In the genomic region with DNA sequence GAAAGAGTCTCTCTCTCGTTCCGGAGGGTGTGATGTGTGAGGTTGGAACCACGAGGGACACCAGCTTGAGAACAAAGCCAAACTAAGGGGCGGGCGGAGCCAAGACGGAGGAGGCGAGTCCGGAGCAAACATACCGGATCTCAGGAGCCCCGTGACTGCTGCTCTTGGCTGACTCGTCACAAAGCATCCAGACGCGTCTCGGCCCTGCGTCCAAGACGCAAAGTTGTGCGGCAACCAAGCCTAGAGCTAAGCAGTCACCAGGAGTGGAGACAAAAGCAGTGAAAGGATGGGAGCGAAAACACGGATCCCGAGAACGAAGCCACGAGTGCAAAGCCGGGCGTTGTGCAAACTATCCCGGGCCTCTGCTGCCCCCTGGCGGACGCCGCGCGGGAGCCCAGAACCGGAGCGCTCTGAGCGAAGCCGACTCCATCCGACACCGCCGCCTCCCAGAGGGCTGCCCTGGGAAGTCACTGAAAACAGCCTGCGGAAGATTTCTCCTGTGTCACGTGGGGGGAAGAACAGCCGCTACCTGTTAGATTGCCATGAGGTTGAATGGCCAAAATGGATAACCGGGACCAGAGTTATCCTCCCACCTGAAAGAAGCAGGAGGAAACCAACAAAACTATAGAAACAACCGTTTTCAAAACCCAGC, we compare ENCODE assay signal across 1 cellular context.
TF ChIP-seq lines count a peak whose summit lies in the region.

No MANE protein-coding gene starts in this region.

TF ChIP-seq in HEK293, 187 proteins besides CTCF, POLR2A, EP300 and RAD21 (continued from another document and continues in another):
- TF ChIP-seq, protein P1, sequence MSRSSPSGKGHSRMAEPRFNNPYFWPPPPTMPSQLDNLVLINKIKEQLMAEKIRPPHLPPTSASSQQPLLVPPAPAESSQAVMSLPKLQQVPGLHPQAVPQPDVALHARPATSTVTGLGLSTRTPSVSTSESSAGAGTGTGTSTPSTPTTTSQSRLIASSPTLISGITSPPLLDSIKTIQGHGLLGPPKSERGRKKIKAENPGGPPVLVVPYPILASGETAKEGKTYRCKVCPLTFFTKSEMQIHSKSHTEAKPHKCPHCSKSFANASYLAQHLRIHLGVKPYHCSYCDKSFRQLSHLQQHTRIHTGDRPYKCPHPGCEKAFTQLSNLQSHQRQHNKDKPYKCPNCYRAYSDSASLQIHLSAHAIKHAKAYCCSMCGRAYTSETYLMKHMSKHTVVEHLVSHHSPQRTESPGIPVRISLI (tag by site-specific recombination; IDR thresholded peaks at IDR 0.05): no peak
- 0 out of 2 replicates have a peak, but pooled peaks have one; percentile 37 for TF ChIP-seq ZNF394 (tag by site-specific recombination; IDR thresholded peaks at IDR 0.05; ENCODE audit: borderline replicate concordance)
- TF ChIP-seq ZNF473 (tag by site-specific recombination; IDR thresholded peaks at IDR 0.05): no peak
- TF ChIP-seq ZFHX2 (tag by site-specific recombination; conservative IDR thresholded peaks at IDR 0.05): no peak
- TF ChIP-seq ZNF548 (tag by site-specific recombination; IDR thresholded peaks at IDR 0.05): no peak
- TF ChIP-seq YY2 (tag by site-specific recombination; IDR thresholded peaks at IDR 0.05): no peak
- TF ChIP-seq, protein P2, sequence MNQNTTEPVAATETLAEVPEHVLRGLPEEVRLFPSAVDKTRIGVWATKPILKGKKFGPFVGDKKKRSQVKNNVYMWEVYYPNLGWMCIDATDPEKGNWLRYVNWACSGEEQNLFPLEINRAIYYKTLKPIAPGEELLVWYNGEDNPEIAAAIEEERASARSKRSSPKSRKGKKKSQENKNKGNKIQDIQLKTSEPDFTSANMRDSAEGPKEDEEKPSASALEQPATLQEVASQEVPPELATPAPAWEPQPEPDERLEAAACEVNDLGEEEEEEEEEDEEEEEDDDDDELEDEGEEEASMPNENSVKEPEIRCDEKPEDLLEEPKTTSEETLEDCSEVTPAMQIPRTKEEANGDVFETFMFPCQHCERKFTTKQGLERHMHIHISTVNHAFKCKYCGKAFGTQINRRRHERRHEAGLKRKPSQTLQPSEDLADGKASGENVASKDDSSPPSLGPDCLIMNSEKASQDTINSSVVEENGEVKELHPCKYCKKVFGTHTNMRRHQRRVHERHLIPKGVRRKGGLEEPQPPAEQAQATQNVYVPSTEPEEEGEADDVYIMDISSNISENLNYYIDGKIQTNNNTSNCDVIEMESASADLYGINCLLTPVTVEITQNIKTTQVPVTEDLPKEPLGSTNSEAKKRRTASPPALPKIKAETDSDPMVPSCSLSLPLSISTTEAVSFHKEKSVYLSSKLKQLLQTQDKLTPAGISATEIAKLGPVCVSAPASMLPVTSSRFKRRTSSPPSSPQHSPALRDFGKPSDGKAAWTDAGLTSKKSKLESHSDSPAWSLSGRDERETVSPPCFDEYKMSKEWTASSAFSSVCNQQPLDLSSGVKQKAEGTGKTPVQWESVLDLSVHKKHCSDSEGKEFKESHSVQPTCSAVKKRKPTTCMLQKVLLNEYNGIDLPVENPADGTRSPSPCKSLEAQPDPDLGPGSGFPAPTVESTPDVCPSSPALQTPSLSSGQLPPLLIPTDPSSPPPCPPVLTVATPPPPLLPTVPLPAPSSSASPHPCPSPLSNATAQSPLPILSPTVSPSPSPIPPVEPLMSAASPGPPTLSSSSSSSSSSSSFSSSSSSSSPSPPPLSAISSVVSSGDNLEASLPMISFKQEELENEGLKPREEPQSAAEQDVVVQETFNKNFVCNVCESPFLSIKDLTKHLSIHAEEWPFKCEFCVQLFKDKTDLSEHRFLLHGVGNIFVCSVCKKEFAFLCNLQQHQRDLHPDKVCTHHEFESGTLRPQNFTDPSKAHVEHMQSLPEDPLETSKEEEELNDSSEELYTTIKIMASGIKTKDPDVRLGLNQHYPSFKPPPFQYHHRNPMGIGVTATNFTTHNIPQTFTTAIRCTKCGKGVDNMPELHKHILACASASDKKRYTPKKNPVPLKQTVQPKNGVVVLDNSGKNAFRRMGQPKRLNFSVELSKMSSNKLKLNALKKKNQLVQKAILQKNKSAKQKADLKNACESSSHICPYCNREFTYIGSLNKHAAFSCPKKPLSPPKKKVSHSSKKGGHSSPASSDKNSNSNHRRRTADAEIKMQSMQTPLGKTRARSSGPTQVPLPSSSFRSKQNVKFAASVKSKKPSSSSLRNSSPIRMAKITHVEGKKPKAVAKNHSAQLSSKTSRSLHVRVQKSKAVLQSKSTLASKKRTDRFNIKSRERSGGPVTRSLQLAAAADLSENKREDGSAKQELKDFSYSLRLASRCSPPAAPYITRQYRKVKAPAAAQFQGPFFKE (tag by site-specific recombination; IDR thresholded peaks at IDR 0.05; ENCODE audit: borderline replicate concordance): no peak
- TF ChIP-seq HOXC10 (CRISPR knock-in tag; IDR thresholded peaks at IDR 0.05): no peak
- no peak; the same call in 1 of the 2 replicates for TF ChIP-seq ZNF366 (tag by site-specific recombination; conservative IDR thresholded peaks at IDR 0.05)
- no peak for TF ChIP-seq ZNF701 (tag by site-specific recombination; IDR thresholded peaks at IDR 0.05)
- TF ChIP-seq, protein P3, sequence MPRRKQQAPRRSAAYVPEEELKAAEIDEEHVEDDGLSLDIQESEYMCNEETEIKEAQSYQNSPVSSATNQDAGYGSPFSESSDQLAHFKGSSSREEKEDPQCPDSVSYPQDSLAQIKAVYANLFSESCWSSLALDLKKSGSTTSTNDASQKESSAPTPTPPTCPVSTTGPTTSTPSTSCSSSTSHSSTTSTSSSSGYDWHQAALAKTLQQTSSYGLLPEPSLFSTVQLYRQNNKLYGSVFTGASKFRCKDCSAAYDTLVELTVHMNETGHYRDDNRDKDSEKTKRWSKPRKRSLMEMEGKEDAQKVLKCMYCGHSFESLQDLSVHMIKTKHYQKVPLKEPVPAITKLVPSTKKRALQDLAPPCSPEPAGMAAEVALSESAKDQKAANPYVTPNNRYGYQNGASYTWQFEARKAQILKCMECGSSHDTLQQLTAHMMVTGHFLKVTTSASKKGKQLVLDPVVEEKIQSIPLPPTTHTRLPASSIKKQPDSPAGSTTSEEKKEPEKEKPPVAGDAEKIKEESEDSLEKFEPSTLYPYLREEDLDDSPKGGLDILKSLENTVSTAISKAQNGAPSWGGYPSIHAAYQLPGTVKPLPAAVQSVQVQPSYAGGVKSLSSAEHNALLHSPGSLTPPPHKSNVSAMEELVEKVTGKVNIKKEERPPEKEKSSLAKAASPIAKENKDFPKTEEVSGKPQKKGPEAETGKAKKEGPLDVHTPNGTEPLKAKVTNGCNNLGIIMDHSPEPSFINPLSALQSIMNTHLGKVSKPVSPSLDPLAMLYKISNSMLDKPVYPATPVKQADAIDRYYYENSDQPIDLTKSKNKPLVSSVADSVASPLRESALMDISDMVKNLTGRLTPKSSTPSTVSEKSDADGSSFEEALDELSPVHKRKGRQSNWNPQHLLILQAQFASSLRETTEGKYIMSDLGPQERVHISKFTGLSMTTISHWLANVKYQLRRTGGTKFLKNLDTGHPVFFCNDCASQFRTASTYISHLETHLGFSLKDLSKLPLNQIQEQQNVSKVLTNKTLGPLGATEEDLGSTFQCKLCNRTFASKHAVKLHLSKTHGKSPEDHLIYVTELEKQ (tag by site-specific recombination; IDR thresholded peaks at IDR 0.05; ENCODE audit: borderline replicate concordance): no peak
- TF ChIP-seq ZNF132 (tag by site-specific recombination; IDR thresholded peaks at IDR 0.05; ENCODE audit: borderline replicate concordance): no peak
- peak; percentile 51; the same call in 1 of the 2 replicates for TF ChIP-seq TRIM28 (IDR thresholded peaks at IDR 0.05; ENCODE audit: borderline replicate concordance, low read length)
- no peak for TF ChIP-seq EGR2 (tag by site-specific recombination; IDR thresholded peaks at IDR 0.05; ENCODE audit: low read depth)
- peak; percentile 51 for TF ChIP-seq ZNF629 (tag by site-specific recombination; IDR thresholded peaks at IDR 0.05)
- 0 out of 2 replicates have a peak, but pooled peaks have one; percentile 12 for TF ChIP-seq KLF9 (tag by site-specific recombination; IDR thresholded peaks at IDR 0.05; ENCODE audit: low read depth)
- TF ChIP-seq ZNF2 (tag by site-specific recombination; IDR thresholded peaks at IDR 0.05): peak; percentile 91
- TF ChIP-seq SALL2 (tag by site-specific recombination; IDR thresholded peaks at IDR 0.05; ENCODE audit: borderline replicate concordance): no peak
- TF ChIP-seq, protein P4, sequence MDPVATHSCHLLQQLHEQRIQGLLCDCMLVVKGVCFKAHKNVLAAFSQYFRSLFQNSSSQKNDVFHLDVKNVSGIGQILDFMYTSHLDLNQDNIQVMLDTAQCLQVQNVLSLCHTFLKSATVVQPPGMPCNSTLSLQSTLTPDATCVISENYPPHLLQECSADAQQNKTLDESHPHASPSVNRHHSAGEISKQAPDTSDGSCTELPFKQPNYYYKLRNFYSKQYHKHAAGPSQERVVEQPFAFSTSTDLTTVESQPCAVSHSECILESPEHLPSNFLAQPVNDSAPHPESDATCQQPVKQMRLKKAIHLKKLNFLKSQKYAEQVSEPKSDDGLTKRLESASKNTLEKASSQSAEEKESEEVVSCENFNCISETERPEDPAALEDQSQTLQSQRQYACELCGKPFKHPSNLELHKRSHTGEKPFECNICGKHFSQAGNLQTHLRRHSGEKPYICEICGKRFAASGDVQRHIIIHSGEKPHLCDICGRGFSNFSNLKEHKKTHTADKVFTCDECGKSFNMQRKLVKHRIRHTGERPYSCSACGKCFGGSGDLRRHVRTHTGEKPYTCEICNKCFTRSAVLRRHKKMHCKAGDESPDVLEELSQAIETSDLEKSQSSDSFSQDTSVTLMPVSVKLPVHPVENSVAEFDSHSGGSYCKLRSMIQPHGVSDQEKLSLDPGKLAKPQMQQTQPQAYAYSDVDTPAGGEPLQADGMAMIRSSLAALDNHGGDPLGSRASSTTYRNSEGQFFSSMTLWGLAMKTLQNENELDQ (tag by site-specific recombination; IDR thresholded peaks at IDR 0.05; ENCODE audit: low read depth): no peak
- TF ChIP-seq ZNF391 (tag by site-specific recombination; IDR thresholded peaks at IDR 0.05; ENCODE audit: borderline replicate concordance, low read depth): peak; percentile 38; the same call in 1 of the 2 replicates
- peak; percentile 94 for TF ChIP-seq ZBTB17 (tag by site-specific recombination; IDR thresholded peaks at IDR 0.05)
- TF ChIP-seq, protein P5, sequence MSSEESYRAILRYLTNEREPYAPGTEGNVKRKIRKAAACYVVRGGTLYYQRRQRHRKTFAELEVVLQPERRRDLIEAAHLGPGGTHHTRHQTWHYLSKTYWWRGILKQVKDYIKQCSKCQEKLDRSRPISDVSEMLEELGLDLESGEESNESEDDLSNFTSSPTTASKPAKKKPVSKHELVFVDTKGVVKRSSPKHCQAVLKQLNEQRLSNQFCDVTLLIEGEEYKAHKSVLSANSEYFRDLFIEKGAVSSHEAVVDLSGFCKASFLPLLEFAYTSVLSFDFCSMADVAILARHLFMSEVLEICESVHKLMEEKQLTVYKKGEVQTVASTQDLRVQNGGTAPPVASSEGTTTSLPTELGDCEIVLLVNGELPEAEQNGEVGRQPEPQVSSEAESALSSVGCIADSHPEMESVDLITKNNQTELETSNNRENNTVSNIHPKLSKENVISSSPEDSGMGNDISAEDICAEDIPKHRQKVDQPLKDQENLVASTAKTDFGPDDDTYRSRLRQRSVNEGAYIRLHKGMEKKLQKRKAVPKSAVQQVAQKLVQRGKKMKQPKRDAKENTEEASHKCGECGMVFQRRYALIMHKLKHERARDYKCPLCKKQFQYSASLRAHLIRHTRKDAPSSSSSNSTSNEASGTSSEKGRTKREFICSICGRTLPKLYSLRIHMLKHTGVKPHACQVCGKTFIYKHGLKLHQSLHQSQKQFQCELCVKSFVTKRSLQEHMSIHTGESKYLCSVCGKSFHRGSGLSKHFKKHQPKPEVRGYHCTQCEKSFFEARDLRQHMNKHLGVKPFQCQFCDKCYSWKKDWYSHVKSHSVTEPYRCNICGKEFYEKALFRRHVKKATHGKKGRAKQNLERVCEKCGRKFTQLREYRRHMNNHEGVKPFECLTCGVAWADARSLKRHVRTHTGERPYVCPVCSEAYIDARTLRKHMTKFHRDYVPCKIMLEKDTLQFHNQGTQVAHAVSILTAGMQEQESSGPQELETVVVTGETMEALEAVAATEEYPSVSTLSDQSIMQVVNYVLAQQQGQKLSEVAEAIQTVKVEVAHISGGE (tag by site-specific recombination; conservative IDR thresholded peaks at IDR 0.05; ENCODE audit: low read depth): no peak
- no peak for TF ChIP-seq ZNF624 (tag by site-specific recombination; IDR thresholded peaks at IDR 0.05)
- peak; percentile 82 for TF ChIP-seq ZSCAN30 (tag by site-specific recombination; IDR thresholded peaks at IDR 0.05)
- TF ChIP-seq, protein P6, sequence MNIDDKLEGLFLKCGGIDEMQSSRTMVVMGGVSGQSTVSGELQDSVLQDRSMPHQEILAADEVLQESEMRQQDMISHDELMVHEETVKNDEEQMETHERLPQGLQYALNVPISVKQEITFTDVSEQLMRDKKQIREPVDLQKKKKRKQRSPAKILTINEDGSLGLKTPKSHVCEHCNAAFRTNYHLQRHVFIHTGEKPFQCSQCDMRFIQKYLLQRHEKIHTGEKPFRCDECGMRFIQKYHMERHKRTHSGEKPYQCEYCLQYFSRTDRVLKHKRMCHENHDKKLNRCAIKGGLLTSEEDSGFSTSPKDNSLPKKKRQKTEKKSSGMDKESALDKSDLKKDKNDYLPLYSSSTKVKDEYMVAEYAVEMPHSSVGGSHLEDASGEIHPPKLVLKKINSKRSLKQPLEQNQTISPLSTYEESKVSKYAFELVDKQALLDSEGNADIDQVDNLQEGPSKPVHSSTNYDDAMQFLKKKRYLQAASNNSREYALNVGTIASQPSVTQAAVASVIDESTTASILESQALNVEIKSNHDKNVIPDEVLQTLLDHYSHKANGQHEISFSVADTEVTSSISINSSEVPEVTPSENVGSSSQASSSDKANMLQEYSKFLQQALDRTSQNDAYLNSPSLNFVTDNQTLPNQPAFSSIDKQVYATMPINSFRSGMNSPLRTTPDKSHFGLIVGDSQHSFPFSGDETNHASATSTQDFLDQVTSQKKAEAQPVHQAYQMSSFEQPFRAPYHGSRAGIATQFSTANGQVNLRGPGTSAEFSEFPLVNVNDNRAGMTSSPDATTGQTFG (tag by site-specific recombination; IDR thresholded peaks at IDR 0.05; ENCODE audit: borderline replicate concordance): no peak
- no peak; the same call in 1 of the 2 replicates for TF ChIP-seq ZNF184 (tag by site-specific recombination; IDR thresholded peaks at IDR 0.05)
- TF ChIP-seq, protein P7, sequence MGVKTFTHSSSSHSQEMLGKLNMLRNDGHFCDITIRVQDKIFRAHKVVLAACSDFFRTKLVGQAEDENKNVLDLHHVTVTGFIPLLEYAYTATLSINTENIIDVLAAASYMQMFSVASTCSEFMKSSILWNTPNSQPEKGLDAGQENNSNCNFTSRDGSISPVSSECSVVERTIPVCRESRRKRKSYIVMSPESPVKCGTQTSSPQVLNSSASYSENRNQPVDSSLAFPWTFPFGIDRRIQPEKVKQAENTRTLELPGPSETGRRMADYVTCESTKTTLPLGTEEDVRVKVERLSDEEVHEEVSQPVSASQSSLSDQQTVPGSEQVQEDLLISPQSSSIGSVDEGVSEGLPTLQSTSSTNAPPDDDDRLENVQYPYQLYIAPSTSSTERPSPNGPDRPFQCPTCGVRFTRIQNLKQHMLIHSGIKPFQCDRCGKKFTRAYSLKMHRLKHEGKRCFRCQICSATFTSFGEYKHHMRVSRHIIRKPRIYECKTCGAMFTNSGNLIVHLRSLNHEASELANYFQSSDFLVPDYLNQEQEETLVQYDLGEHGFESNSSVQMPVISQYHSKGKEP (tag by site-specific recombination; IDR thresholded peaks at IDR 0.05): no peak
- peak; percentile 95 for TF ChIP-seq SCRT2 (tag by site-specific recombination; IDR thresholded peaks at IDR 0.05)
- no peak for TF ChIP-seq ZNF16 (tag by site-specific recombination; IDR thresholded peaks at IDR 0.05; ENCODE audit: low read depth)
- TF ChIP-seq ZNF830 (tag by site-specific recombination; IDR thresholded peaks at IDR 0.05; ENCODE audit: low read depth): no peak
- no peak for TF ChIP-seq ZNF112 (tag by site-specific recombination; IDR thresholded peaks at IDR 0.05)
- TF ChIP-seq ZNF302 (tag by site-specific recombination; IDR thresholded peaks at IDR 0.05; ENCODE audit: low read depth): no peak
- TF ChIP-seq MZF1 (tag by site-specific recombination; IDR thresholded peaks at IDR 0.05; ENCODE audit: borderline replicate concordance): no peak
- TF ChIP-seq ZNF626 (tag by site-specific recombination; IDR thresholded peaks at IDR 0.05): no peak
